Comparison of ENCODE assay signal across 8 cellular contexts in the genomic region with DNA sequence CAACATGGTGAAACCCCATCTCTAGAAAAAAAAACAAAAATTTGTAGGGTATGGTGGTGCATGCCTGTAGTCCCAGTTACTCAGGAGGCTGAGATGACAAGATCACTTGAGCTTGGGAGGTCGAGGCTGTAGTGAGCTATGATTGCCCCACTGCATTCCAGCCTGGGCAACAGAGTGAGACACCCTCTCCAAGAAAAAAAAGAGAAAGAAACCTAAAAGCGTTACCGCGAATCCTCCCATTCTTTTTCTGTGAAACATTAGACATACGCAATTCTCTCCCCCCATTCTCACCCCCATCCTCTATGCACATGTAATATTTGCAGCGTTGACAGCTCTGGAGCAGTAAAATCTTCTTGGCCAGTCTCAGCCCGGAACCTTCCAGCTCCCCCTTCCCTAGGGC. TPM values are rescaled to one million over a fixed set of nuclear protein-coding genes. Genes with fewer than 3 reads are reported as not detected.
DNase-seq lines count a peak whose midpoint lies in the region; ATAC-seq and TF ChIP-seq lines count a peak whose summit lies in the region.

No MANE protein-coding gene starts in this region.

- WGBS in body of pancreas, 2 donors = 37 to 54% methylated on average over 7 of the region's 7 CpGs

- no peaks in the 10 kb centered on the region for H3K36me3 ChIP-seq in CD4-positive, alpha-beta memory T cell (ENCODE audit: insufficient read depth, low read length)
- no peaks in the 10 kb centered on the region for H3K36me3 ChIP-seq in body of pancreas (replicated peaks in 1 of 2; ENCODE audit: insufficient read depth in 1 of 2, low read depth in 2 of 2)

- intact Hi-C loops in CD4-positive, alpha-beta memory T cell (cut with micrococcal nuclease) = loop anchor here (2.0 kb wide), 1 partner anchor 21 kb away; the partner anchor contains the start of gene CSTPP1
- intact Hi-C loops in body of pancreas (cut with DNase I) = no loop called here

- peaks cover 16 to 37% (median 28%) of the 10 kb centered on the region in 4 donors for H3K4me1 Mint-ChIP-seq in CD4-positive, alpha-beta memory T cell
- H3K4me1 Mint-ChIP-seq in WTC11 = peaks cover 74% of the 10 kb centered on the region

- no peaks in the 10 kb centered on the region for H3K36me3 Mint-ChIP-seq in CD4-positive, alpha-beta memory T cell
- peaks cover 3% of the 10 kb centered on the region; the same call in 1 of the 2 replicates for H3K36me3 Mint-ChIP-seq in WTC11

- H3K4me1 ChIP-seq in CD4-positive, alpha-beta memory T cell (ENCODE audit: insufficient read depth, low read length) = peaks cover 25% of the 10 kb centered on the region
- H3K4me1 ChIP-seq in body of pancreas = peaks cover 33% of the 10 kb centered on the region

- peaks cover 58 to 67% of the 10 kb centered on the region in 2 donors for H3K27me3 Mint-ChIP-seq in CD4-positive, alpha-beta memory T cell
- H3K27me3 Mint-ChIP-seq in WTC11 (ENCODE audit: low read depth) = peaks cover 7% of the 10 kb centered on the region; the same call in 1 of the 2 replicates

- CTCF ChIA-PET in CD4-positive, alpha-beta memory T cell (lab: Charles Lee; ENCODE audit: partially characterized antibody) = interaction anchor here (1.4 kb wide), 2 partner anchors 9 to 18 kb away, joined by 3 to 6 read pairs; no protein-coding TSS in a partner anchor
- CTCF ChIA-PET in WTC11 (lab: Charles Lee) = interaction anchor here (0.8 to 15.5 kb wide), 11 partner anchors 9 to 343 kb away, joined by 3 to 182 read pairs (median 6); partner anchors contain the start of gene CSTPP1

- peak overlapping the region; percentile 73 to 91 (median 82) for H3K4me3 Mint-ChIP-seq in CD4-positive, alpha-beta memory T cell
- peak overlapping the region; percentile 89 for H3K4me3 Mint-ChIP-seq in WTC11

- H3K27ac Mint-ChIP-seq in CD4-positive, alpha-beta memory T cell = no peak overlapping the region
- 0 out of 2 replicates have a peak overlapping the region, but pooled peaks have one; percentile 31 for H3K27ac Mint-ChIP-seq in WTC11

- no peak overlapping the region for H3K4me3 ChIP-seq in CD4-positive, alpha-beta memory T cell (ENCODE audit: low read length in 2 of 2)
- H3K4me3 ChIP-seq in foreskin fibroblast (ENCODE audit: low read depth in 1 of 2, low read length in 2 of 2) (peak overlapping the region; percentile 51 to 57), body of pancreas (no peak overlapping the region)

- no peaks in the 10 kb centered on the region for H3K9me3 Mint-ChIP-seq in CD4-positive, alpha-beta memory T cell
- no peaks in the 10 kb centered on the region for H3K9me3 Mint-ChIP-seq in WTC11

- H3K9me3 ChIP-seq in CD4-positive, alpha-beta memory T cell (ENCODE audit: control insufficient read depth in 1 of 2, low read length in 2 of 2) = no peaks in the 10 kb centered on the region
- no peaks in the 10 kb centered on the region for H3K9me3 ChIP-seq in body of pancreas

- H3K27me3 ChIP-seq in CD4-positive, alpha-beta memory T cell (ENCODE audit: insufficient read depth, low read length) = peaks cover 54% of the 10 kb centered on the region
- peaks cover 0 to 3% of the 10 kb centered on the region in 2 donors for H3K27me3 ChIP-seq in body of pancreas

- TF ChIP-seq POLR2A in body of pancreas (IDR thresholded peaks at IDR 0.05) = no peak

- H3K27ac ChIP-seq in CD4-positive, alpha-beta memory T cell (ENCODE audit: low read depth, low read length) = no peak overlapping the region
- H3K27ac ChIP-seq in body of pancreas = no peak overlapping the region

- no peak for ATAC-seq in WTC11
- no peak for ATAC-seq in GM21825 (IDR thresholded peaks at IDR 0.05; ENCODE audit: unreplicated experiment)
- no peak for ATAC-seq in body of pancreas

- POLR2A ChIA-PET in CD4-positive, alpha-beta memory T cell (lab: Charles Lee; ENCODE audit: partially characterized antibody) = interaction anchor here (1.5 kb wide), 1 partner anchor 20 kb away, joined by 5 read pairs; the partner anchor contains the start of gene CSTPP1
- POLR2A ChIA-PET in WTC11 (lab: Charles Lee) = interaction anchor here (0.6 to 1.6 kb wide), 3 partner anchors 214 to 269 kb away, joined by 3 to 6 read pairs (median 3); no protein-coding TSS in a partner anchor

- no peak for DNase-seq in CD4-positive, alpha-beta memory T cell
- DNase-seq in WTC11 (ENCODE audit: low spot score) = no peak
- no peak for DNase-seq in foreskin fibroblast
- DNase-seq in renal cortical epithelial cell (ENCODE audit: low read depth) = peak; percentile 47
- no peak for DNase-seq in NCI-H526 treated with DMSO at 0.1 percent for 48 hours (lab: John Stamatoyannopoulos, UW)
- no peak for DNase-seq in NCI-H1436 (lab: John Stamatoyannopoulos, UW)
- DNase-seq in body of pancreas = no peak

- TF ChIP-seq CTCF in WTC11 (IDR thresholded peaks at IDR 0.05) = no peak
- TF ChIP-seq CTCF in foreskin fibroblast (IDR thresholded peaks at IDR 0.05; ENCODE audit: low read depth, low read length) = no peak
- TF ChIP-seq CTCF in body of pancreas (IDR thresholded peaks at IDR 0.05) = no peak

TF ChIP-seq in WTC11, 78 proteins besides CTCF, POLR2A, EP300 and RAD21:
- TF ChIP-seq RELA (CRISPR knock-in tag; IDR thresholded peaks at IDR 0.05; ENCODE audit: borderline replicate concordance) = no peak
- TF ChIP-seq, protein P1, sequence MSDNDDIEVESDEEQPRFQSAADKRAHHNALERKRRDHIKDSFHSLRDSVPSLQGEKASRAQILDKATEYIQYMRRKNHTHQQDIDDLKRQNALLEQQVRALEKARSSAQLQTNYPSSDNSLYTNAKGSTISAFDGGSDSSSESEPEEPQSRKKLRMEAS (CRISPR knock-in tag; IDR thresholded peaks at IDR 0.05) = no peak
- TF ChIP-seq, protein P2, sequence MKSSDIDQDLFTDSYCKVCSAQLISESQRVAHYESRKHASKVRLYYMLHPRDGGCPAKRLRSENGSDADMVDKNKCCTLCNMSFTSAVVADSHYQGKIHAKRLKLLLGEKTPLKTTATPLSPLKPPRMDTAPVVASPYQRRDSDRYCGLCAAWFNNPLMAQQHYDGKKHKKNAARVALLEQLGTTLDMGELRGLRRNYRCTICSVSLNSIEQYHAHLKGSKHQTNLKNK (CRISPR knock-in tag; IDR thresholded peaks at IDR 0.05) = no peak
- TF ChIP-seq ZNF416 (CRISPR knock-in tag; IDR thresholded peaks at IDR 0.05) = no peak
- TF ChIP-seq, protein P3, sequence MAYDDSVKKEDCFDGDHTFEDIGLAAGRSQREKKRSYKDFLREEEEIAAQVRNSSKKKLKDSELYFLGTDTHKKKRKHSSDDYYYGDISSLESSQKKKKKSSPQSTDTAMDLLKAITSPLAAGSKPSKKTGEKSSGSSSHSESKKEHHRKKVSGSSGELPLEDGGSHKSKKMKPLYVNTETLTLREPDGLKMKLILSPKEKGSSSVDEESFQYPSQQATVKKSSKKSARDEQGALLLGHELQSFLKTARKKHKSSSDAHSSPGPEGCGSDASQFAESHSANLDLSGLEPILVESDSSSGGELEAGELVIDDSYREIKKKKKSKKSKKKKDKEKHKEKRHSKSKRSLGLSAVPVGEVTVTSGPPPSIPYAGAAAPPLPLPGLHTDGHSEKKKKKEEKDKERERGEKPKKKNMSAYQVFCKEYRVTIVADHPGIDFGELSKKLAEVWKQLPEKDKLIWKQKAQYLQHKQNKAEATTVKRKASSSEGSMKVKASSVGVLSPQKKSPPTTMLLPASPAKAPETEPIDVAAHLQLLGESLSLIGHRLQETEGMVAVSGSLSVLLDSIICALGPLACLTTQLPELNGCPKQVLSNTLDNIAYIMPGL (CRISPR knock-in tag; IDR thresholded peaks at IDR 0.05) = 0 out of 2 replicates have a peak, but pooled peaks have one; percentile 35
- TF ChIP-seq ZNF121 (CRISPR knock-in tag; IDR thresholded peaks at IDR 0.05) = peak; percentile 94
- TF ChIP-seq, protein P4, sequence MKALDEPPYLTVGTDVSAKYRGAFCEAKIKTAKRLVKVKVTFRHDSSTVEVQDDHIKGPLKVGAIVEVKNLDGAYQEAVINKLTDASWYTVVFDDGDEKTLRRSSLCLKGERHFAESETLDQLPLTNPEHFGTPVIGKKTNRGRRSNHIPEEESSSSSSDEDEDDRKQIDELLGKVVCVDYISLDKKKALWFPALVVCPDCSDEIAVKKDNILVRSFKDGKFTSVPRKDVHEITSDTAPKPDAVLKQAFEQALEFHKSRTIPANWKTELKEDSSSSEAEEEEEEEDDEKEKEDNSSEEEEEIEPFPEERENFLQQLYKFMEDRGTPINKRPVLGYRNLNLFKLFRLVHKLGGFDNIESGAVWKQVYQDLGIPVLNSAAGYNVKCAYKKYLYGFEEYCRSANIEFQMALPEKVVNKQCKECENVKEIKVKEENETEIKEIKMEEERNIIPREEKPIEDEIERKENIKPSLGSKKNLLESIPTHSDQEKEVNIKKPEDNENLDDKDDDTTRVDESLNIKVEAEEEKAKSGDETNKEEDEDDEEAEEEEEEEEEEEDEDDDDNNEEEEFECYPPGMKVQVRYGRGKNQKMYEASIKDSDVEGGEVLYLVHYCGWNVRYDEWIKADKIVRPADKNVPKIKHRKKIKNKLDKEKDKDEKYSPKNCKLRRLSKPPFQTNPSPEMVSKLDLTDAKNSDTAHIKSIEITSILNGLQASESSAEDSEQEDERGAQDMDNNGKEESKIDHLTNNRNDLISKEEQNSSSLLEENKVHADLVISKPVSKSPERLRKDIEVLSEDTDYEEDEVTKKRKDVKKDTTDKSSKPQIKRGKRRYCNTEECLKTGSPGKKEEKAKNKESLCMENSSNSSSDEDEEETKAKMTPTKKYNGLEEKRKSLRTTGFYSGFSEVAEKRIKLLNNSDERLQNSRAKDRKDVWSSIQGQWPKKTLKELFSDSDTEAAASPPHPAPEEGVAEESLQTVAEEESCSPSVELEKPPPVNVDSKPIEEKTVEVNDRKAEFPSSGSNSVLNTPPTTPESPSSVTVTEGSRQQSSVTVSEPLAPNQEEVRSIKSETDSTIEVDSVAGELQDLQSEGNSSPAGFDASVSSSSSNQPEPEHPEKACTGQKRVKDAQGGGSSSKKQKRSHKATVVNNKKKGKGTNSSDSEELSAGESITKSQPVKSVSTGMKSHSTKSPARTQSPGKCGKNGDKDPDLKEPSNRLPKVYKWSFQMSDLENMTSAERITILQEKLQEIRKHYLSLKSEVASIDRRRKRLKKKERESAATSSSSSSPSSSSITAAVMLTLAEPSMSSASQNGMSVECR (CRISPR knock-in tag; IDR thresholded peaks at IDR 0.05; ENCODE audit: borderline replicate concordance) = no peak
TF ChIP-seq in WTC11: peak in this region for 2.

RNA-seq across cellular contexts. Expression of gene LRP4, which starts 2.1 kb away (rescaled TPM):
- not detected for total RNA-seq in CD4-positive, alpha-beta memory T cell
- not detected for polyA plus RNA-seq in CD4-positive, alpha-beta memory T cell
- 27.6 to 39.5 TPM (median 28.0 TPM) in 3 replicates for total RNA-seq in WTC11 (2021)
- 4.0 and 17.7 TPM in 2 replicates for total RNA-seq in renal cortical epithelial cell
- total RNA-seq in body of pancreas = 10 to 100 TPM; 10.6 to 20.4 TPM

RNA-seq across cellular contexts. Expression of gene CSTPP1, which starts 20.3 kb away (rescaled TPM):
- 10 to 100 TPM; 12.4 to 12.8 TPM for total RNA-seq in CD4-positive, alpha-beta memory T cell
- 10 to 100 TPM; 22.9 to 24.3 TPM for polyA plus RNA-seq in CD4-positive, alpha-beta memory T cell
- total RNA-seq in WTC11 (2021) (23.6 to 27.6 TPM (median 27.5 TPM) in 3 replicates), renal cortical epithelial cell (23.3 and 34.3 TPM in 2 replicates), body of pancreas (10 to 100 TPM; 11.2 to 13.2 TPM)

Comparison
In these comparisons a context has a peak if more than half of its experiments do, and no peak if none do; other contexts are left out.
1. H3K4me3 ChIP-seq: peak in foreskin fibroblast (2 of 2); none in CD4-positive, alpha-beta memory T cell (0 of 2) and body of pancreas (0 of 2).